In genomic region chr4:159504634-159505033, GRCh38 we compare ENCODE assay signal across 15 cellular contexts.
DNase-seq lines count a peak whose midpoint lies in the region; ATAC-seq and TF ChIP-seq lines count a peak whose summit lies in the region.
"Had no signal": no experiment of that assay in that cellular context is flagged by ENCODE, and none has a peak within 500 bp of the region (broad histone marks: within the 10 kb centered on the region; RNA-seq: fewer than 3 reads in every experiment).

No MANE protein-coding gene starts in this region.

- no peak for TF ChIP-seq CTCF in nephron progenitor cell (IDR thresholded peaks at IDR 0.05)

- peak overlapping the region; percentile 37 for H3K27ac Mint-ChIP-seq in nephron progenitor cell
- H3K27ac Mint-ChIP-seq: activated CD4-positive, alpha-beta memory T cell treated with anti-CD3 and anti-CD28 coated beads for 36 hours; activated T-helper 2 cell treated with anti-CD3 and anti-CD28 coated beads, Interferon-gamma antibody, Interleukin-2, Interleukin-4, amounts not matched to agents 10 μg/mL and 5 μg/mL and 100 μg/mL, durations not matched to agents 14 hours and 24 hours and 36 hours; naive thymus-derived CD4-positive, alpha-beta T cell; stimulated activated effector memory CD8-positive, alpha-beta T cell treated with anti-CD3 and anti-CD28 coated beads, Interleukin-12 subunit alpha, Interleukin-12 subunit beta, amount 100 ng/mL, for 72 hours had no signal

- no peaks in the 10 kb centered on the region for H3K9me3 Mint-ChIP-seq in nephron progenitor cell
- H3K9me3 Mint-ChIP-seq: activated CD4-positive, alpha-beta memory T cell treated with anti-CD3 and anti-CD28 coated beads for 36 hours; activated T-helper 2 cell treated with anti-CD3 and anti-CD28 coated beads, Interferon-gamma antibody, Interleukin-2, Interleukin-4, amounts not matched to agents 10 μg/mL and 5 μg/mL and 100 μg/mL, durations not matched to agents 14 hours and 24 hours and 36 hours; naive thymus-derived CD4-positive, alpha-beta T cell; stimulated activated effector memory CD8-positive, alpha-beta T cell treated with anti-CD3 and anti-CD28 coated beads, Interleukin-12 subunit alpha, Interleukin-12 subunit beta, amount 100 ng/mL, for 72 hours had no signal

- ATAC-seq in HG03159 (IDR thresholded peaks at IDR 0.05; ENCODE audit: unreplicated experiment) (no peak), GM21717 (IDR thresholded peaks at IDR 0.05; ENCODE audit: unreplicated experiment) (no peak)
- ATAC-seq: naive thymus-derived CD4-positive, alpha-beta T cell; stimulated activated effector memory CD8-positive, alpha-beta T cell treated with anti-CD3 and anti-CD28 coated beads, Interleukin-12 subunit alpha, Interleukin-12 subunit beta, amount 100 ng/mL, for 72 hours had no signal

- peaks cover 31% of the 10 kb centered on the region for H3K4me1 Mint-ChIP-seq in nephron progenitor cell
- H3K4me1 Mint-ChIP-seq: naive thymus-derived CD4-positive, alpha-beta T cell; stimulated activated effector memory CD8-positive, alpha-beta T cell treated with anti-CD3 and anti-CD28 coated beads, Interleukin-12 subunit alpha, Interleukin-12 subunit beta, amount 100 ng/mL, for 72 hours had no signal

- DNase-seq in EH (ENCODE audit: low read depth) (peak; percentile 11), M059J (ENCODE audit: low read depth) (peak; percentile 55), dermis blood vessel endothelial cell (peak; percentile 78), nephron progenitor cell (no peak), NCI-H2029 (lab: John Stamatoyannopoulos, UW) (no peak)
- no peak for DNase-seq in activated T-cell treated with anti-CD3 and anti-CD28 coated beads, Interleukin-2, amount 50 U/mL, for 1 hour
- DNase-seq: activated CD4-positive, alpha-beta memory T cell treated with anti-CD3 and anti-CD28 coated beads for 36 hours; kidney; naive thymus-derived CD4-positive, alpha-beta T cell; NCI-H1694 treated with DMSO at 0.1 percent for 48 hours; stimulated activated CD4-positive, alpha-beta T cell treated with anti-CD3 and anti-CD28 coated beads, Interleukin-4, amount 100 ng/mL, for 4 hours had no signal

- H3K36me3 Mint-ChIP-seq in nephron progenitor cell (ENCODE audit: low read depth), result no peaks in the 10 kb centered on the region
- H3K36me3 Mint-ChIP-seq: activated CD4-positive, alpha-beta memory T cell treated with anti-CD3 and anti-CD28 coated beads for 36 hours; naive thymus-derived CD4-positive, alpha-beta T cell; stimulated activated effector memory CD8-positive, alpha-beta T cell treated with anti-CD3 and anti-CD28 coated beads, Interleukin-12 subunit alpha, Interleukin-12 subunit beta, amount 100 ng/mL, for 72 hours had no signal

- no peak overlapping the region for H3K4me3 Mint-ChIP-seq in nephron progenitor cell
- H3K4me3 Mint-ChIP-seq: activated CD4-positive, alpha-beta memory T cell treated with anti-CD3 and anti-CD28 coated beads for 36 hours; naive thymus-derived CD4-positive, alpha-beta T cell; stimulated activated effector memory CD8-positive, alpha-beta T cell treated with anti-CD3 and anti-CD28 coated beads, Interleukin-12 subunit alpha, Interleukin-12 subunit beta, amount 100 ng/mL, for 72 hours had no signal

- no peaks in the 10 kb centered on the region for H3K27me3 Mint-ChIP-seq in nephron progenitor cell (ENCODE audit: low read depth, poor library complexity)

Comparison
In these comparisons a context has a peak if more than half of its experiments do, and no peak if none do; other contexts are left out.
1. DNase-seq: peak in EH (single experiment), M059J (single experiment) and dermis blood vessel endothelial cell (single experiment); none in nephron progenitor cell (single experiment), NCI-H2029 (single experiment) and activated T-cell treated with anti-CD3 and anti-CD28 coated beads, Interleukin-2, amount 50 U/mL, for 1 hour (single experiment).